Comparison of ENCODE assay signal across 36 cellular contexts in the genomic region with DNA sequence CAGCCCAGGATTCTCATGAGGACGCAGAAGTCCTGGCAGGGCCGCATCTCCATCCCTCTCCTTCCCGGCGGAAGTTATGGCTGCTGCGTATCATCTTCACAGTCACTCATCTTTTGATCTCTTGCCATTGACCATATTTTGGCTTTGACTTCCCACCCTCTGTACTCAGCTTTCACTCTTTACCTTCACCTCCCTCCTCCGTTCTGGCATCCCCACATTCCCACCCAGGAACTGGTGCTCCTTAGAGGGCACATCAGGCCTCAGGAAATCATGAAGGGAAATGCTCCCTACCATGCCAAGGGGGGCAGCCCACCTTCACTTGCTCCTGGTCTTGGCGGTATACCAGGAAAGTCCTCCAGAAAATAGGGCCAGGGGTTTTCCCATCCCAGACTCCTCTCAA. TPM values are rescaled to one million over a fixed set of nuclear protein-coding genes. Genes with fewer than 3 reads are reported as not detected.
"Had no signal": no experiment of that assay in that cellular context is flagged by ENCODE, and none has a peak within 500 bp of the region (broad histone marks: within the 10 kb centered on the region; RNA-seq: fewer than 3 reads in every experiment).

No MANE protein-coding gene starts in this region.

- H3K27ac Mint-ChIP-seq: activated CD4-positive, alpha-beta memory T cell treated with anti-CD3 and anti-CD28 coated beads, Interleukin-2, amount 10 ng/mL, durations not matched to agents 7 days and 5 days; activated CD8-positive, alpha-beta memory T cell treated with anti-CD3 and anti-CD28 coated beads, Interleukin-2, amount 10 ng/mL, durations not matched to agents 7 days and 5 days; activated naive CD8-positive, alpha-beta T cell; activated naive CD8-positive, alpha-beta T cell treated with anti-CD3 and anti-CD28 coated beads, Interleukin-2, amount 50 U/mL, for 24 hours; activated T-helper 2 cell treated with anti-CD3 and anti-CD28 coated beads, Interferon-gamma antibody, Interleukin-2, Interleukin-4, amounts not matched to agents 10 μg/mL and 5 μg/mL and 100 μg/mL, durations not matched to agents 14 hours and 24 hours and 36 hours had no signal

- H3K9ac ChIP-seq: KMS-11 had no signal

- H3K4me1 Mint-ChIP-seq: activated CD4-positive, alpha-beta memory T cell treated with anti-CD3 and anti-CD28 coated beads, Interleukin-2, amount 10 ng/mL, durations not matched to agents 7 days and 5 days had no signal

- H3K4me2 ChIP-seq: KMS-11 had no signal

- DNase-seq: activated CD4-positive, alpha-beta memory T cell treated with anti-CD3 and anti-CD28 coated beads, Interleukin-2, amount 10 ng/mL, durations not matched to agents 7 days and 5 days; activated CD4-positive, alpha-beta T cell treated with anti-CD3 and anti-CD28 coated beads for 1 hour; activated CD4-positive, alpha-beta T cell treated with anti-CD3 and anti-CD28 coated beads for 48 hours; activated CD4-positive, CD25-positive, alpha-beta regulatory T cell; activated CD8-positive, alpha-beta memory T cell treated with anti-CD3 and anti-CD28 coated beads for 24 hours; activated CD8-positive, alpha-beta memory T cell treated with anti-CD3 and anti-CD28 coated beads, Interleukin-2, amount 10 ng/mL, durations not matched to agents 7 days and 5 days; activated CD8-positive, alpha-beta memory T cell treated with anti-CD3 and anti-CD28 coated beads, Interleukin-2, amount 50 U/mL, for 48 hours; activated gamma-delta T cell; activated naive CD4-positive, alpha-beta T cell treated with Interleukin-2 at 50 U/mL for 16 hours; activated naive CD8-positive, alpha-beta T cell treated with anti-CD3 and anti-CD28 coated beads, Interleukin-2, amount 50 U/mL, for 24 hours; activated T-cell treated with anti-CD3 and anti-CD28 coated beads, Interleukin-2, amount 50 U/mL, for 48 hours; anterior cingulate cortex; central memory CD4-positive, alpha-beta T cell; MM.1S; MV-4-11; NCI-H1092; NCI-H1436 treated with DMSO at 0.1 percent for 48 hours; NCI-H1694 treated with DMSO at 0.1 percent for 48 hours; NCI-H2029; NCI-H345; NCI-H524 treated with DMSO at 0.1 percent for 48 hours; SIG-M5; SW 1271; T-helper 1 cell; T-helper 2 cell; T-helper 9 cell had no signal

- ATAC-seq: activated CD8-positive, alpha-beta memory T cell treated with anti-CD3 and anti-CD28 coated beads, Interleukin-2, amount 10 ng/mL, durations not matched to agents 7 days and 5 days; activated naive CD8-positive, alpha-beta T cell treated with anti-CD3 and anti-CD28 coated beads, Interleukin-2, amount 50 U/mL, for 24 hours; Right ventricle myocardium inferior had no signal

- H3K9me3 Mint-ChIP-seq: activated CD4-positive, alpha-beta memory T cell treated with anti-CD3 and anti-CD28 coated beads, Interleukin-2, amount 10 ng/mL, durations not matched to agents 7 days and 5 days; activated naive CD8-positive, alpha-beta T cell treated with anti-CD3 and anti-CD28 coated beads, Interleukin-2, amount 50 U/mL, for 24 hours; activated T-helper 2 cell treated with anti-CD3 and anti-CD28 coated beads, Interferon-gamma antibody, Interleukin-2, Interleukin-4, amounts not matched to agents 10 μg/mL and 5 μg/mL and 100 μg/mL, durations not matched to agents 14 hours and 24 hours and 36 hours; brain had no signal

- H3K4me3 Mint-ChIP-seq: activated CD4-positive, alpha-beta memory T cell treated with anti-CD3 and anti-CD28 coated beads, Interleukin-2, amount 10 ng/mL, durations not matched to agents 7 days and 5 days; activated CD8-positive, alpha-beta memory T cell treated with anti-CD3 and anti-CD28 coated beads, Interleukin-2, amount 10 ng/mL, durations not matched to agents 7 days and 5 days; activated naive CD8-positive, alpha-beta T cell; activated naive CD8-positive, alpha-beta T cell treated with anti-CD3 and anti-CD28 coated beads, Interleukin-2, amount 50 U/mL, for 24 hours; brain had no signal

- H3K27ac ChIP-seq: KMS-11, RWPE1, VCaP had no signal

- H3K27me3 Mint-ChIP-seq: activated CD4-positive, alpha-beta memory T cell treated with anti-CD3 and anti-CD28 coated beads, Interleukin-2, amount 10 ng/mL, durations not matched to agents 7 days and 5 days; activated CD8-positive, alpha-beta memory T cell treated with anti-CD3 and anti-CD28 coated beads, Interleukin-2, amount 10 ng/mL, durations not matched to agents 7 days and 5 days; activated naive CD8-positive, alpha-beta T cell; activated naive CD8-positive, alpha-beta T cell treated with anti-CD3 and anti-CD28 coated beads, Interleukin-2, amount 50 U/mL, for 24 hours; brain had no signal

RNA-seq across cellular contexts. Expression of gene TEX52, which starts 1.3 kb away (rescaled TPM):
- total RNA-seq: activated T-helper 2 cell treated with anti-CD3 and anti-CD28 coated beads, Interferon-gamma antibody, Interleukin-2, Interleukin-4, amounts not matched to agents 10 μg/mL and 5 μg/mL and 100 μg/mL, durations not matched to agents 14 hours and 24 hours and 36 hours; LHCN-M2; NCI-H460; Right ventricle myocardium inferior; SK-MEL-5 had no signal

RNA-seq across cellular contexts. Expression of gene NRIP2, which starts 20.7 kb away (rescaled TPM):
- total RNA-seq: activated CD4-positive, alpha-beta memory T cell treated with anti-CD3 and anti-CD28 coated beads, Interleukin-2, amount 10 ng/mL, durations not matched to agents 7 days and 5 days; activated CD8-positive, alpha-beta memory T cell treated with anti-CD3 and anti-CD28 coated beads, Interleukin-2, amount 10 ng/mL, durations not matched to agents 7 days and 5 days; activated T-helper 2 cell treated with anti-CD3 and anti-CD28 coated beads, Interferon-gamma antibody, Interleukin-2, Interleukin-4, amounts not matched to agents 10 μg/mL and 5 μg/mL and 100 μg/mL, durations not matched to agents 14 hours and 24 hours and 36 hours; LHCN-M2; NCI-H460; SK-MEL-5 had no signal
